In the genomic region with DNA sequence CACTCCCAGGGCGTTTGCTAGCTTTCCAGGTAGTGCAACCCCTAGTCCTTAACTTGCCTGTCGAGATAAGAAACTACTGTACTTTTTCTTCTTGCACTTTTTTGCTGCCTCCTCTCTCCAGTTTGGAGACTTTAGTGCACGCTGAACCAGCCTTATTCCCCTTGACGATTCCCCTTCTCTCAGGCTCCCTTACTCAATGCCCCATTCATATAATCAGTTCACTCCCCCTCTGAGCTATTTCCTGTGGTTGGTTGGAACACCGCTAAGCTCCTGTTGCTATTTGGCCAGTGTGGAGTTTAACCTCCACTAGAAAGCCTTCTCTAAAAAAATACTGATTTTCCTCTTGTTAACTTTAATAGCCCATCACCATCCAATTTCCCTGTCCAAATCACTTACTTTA, we compare ENCODE assay signal across 8 cellular contexts. TPM values are rescaled to one million over a fixed set of nuclear protein-coding genes. Genes with fewer than 3 reads are reported as not detected.
DNase-seq lines count a peak whose midpoint lies in the region; ATAC-seq and TF ChIP-seq lines count a peak whose summit lies in the region.

No MANE protein-coding gene starts in this region.

- no peak for TF ChIP-seq EP300 in suprapubic skin (IDR thresholded peaks at IDR 0.05)

- intact Hi-C loops in dendritic cell treated with granulocyte-macrophage colony-stimulating factor and Interleukin-4, amounts not matched to agents 40 ng/mL and 50 ng/mL, for 4 days (cut with micrococcal nuclease) = loop anchor here (5.0 kb wide), 2 partner anchors 45 to 50 kb away; partner anchors contain the start of gene DUSP16

- peak overlapping the region; percentile 86 for H3K4me3 ChIP-seq in HUES6 (ENCODE audit: low read depth, low read length)
- H3K4me3 ChIP-seq in RWPE2 (ENCODE audit: severe bottlenecking) = peak overlapping the region; percentile 68
- peak overlapping the region; percentile 74 to 92 (median 80) for H3K4me3 ChIP-seq in liver (ENCODE audit: low read depth in 1 of 3, low read length in 3 of 3)
- peak overlapping the region; percentile 64 for H3K4me3 ChIP-seq in suprapubic skin

- H3K9ac ChIP-seq in HUES6 (ENCODE audit: low read length) (peak overlapping the region; percentile 34), liver (ENCODE audit: low read depth in 1 of 2, low read length in 2 of 2) (peak overlapping the region; percentile 88 to 96)

- WGBS in liver = under 1% methylated on average over 5 of the region's 5 CpGs
- 2% methylated on average over 5 of the region's 5 CpGs for WGBS in suprapubic skin

- H3K9me3 ChIP-seq in HUES6 (ENCODE audit: control insufficient read depth, insufficient read depth, low read depth, low read length) (no peaks in the 10 kb centered on the region), RWPE2 (ENCODE audit: severe bottlenecking) (no peaks in the 10 kb centered on the region), liver (ENCODE audit: control insufficient read depth in 4 of 4, low read length in 3 of 4) (no peaks in the 10 kb centered on the region), suprapubic skin (no peaks in the 10 kb centered on the region)

- peak overlapping the region; percentile 95 for H3K4me3 Mint-ChIP-seq in dendritic cell treated with granulocyte-macrophage colony-stimulating factor and Interleukin-4, amounts not matched to agents 40 ng/mL and 50 ng/mL, for 4 days

- H3K27ac ChIP-seq in HUES6 (ENCODE audit: low read depth, low read length) (no peak overlapping the region), RWPE2 (ENCODE audit: poor library complexity, severe bottlenecking) (peak overlapping the region; percentile 61), liver (ENCODE audit: low read depth in 1 of 2, low read length in 2 of 2) (peak overlapping the region; percentile 95 to 98), suprapubic skin (peak overlapping the region; percentile 90)

- H3K4me1 ChIP-seq in HUES6 (ENCODE audit: control insufficient read depth, insufficient read depth, low read length) (peaks cover 5% of the 10 kb centered on the region; the same call in 1 of the 2 replicates), RWPE2 (ENCODE audit: insufficient read depth, poor library complexity, severe bottlenecking) (peaks cover 2% of the 10 kb centered on the region), liver (ENCODE audit: control insufficient read depth in 4 of 4, insufficient read depth in 4 of 4, low read length in 3 of 4) (peaks cover 6 to 18% (median 11%) of the 10 kb centered on the region in 4 donors), suprapubic skin (peaks cover 42% of the 10 kb centered on the region)

- TF ChIP-seq RAD21 in liver (IDR thresholded peaks at IDR 0.05) = no peak

- 0 out of 2 replicates have a peak, but pooled peaks cover 2% of the 10 kb centered on the region for H3K36me3 ChIP-seq in HUES6 (ENCODE audit: control insufficient read depth, insufficient read depth, low read length)
- H3K36me3 ChIP-seq in RWPE2 (ENCODE audit: low read depth) = no peaks in the 10 kb centered on the region
- no peaks in the 10 kb centered on the region for H3K36me3 ChIP-seq in liver (ENCODE audit: control insufficient read depth in 4 of 4, insufficient read depth in 3 of 4, low read depth in 1 of 4, low read length in 3 of 4)
- no peaks in the 10 kb centered on the region for H3K36me3 ChIP-seq in suprapubic skin

- H3K27me3 ChIP-seq in HUES6 (ENCODE audit: control insufficient read depth, insufficient read depth, low read length) (no peaks in the 10 kb centered on the region), RWPE2 (ENCODE audit: insufficient read depth, poor library complexity, severe bottlenecking) (no peaks in the 10 kb centered on the region), liver (ENCODE audit: control insufficient read depth in 4 of 4, insufficient read depth in 4 of 4, low read length in 3 of 4) (no peaks in the 10 kb centered on the region), suprapubic skin (no peaks in the 10 kb centered on the region)

- no peak for TF ChIP-seq POLR2A in suprapubic skin (IDR thresholded peaks at IDR 0.05)

- peak overlapping the region; percentile 98 for H3K27ac Mint-ChIP-seq in dendritic cell treated with granulocyte-macrophage colony-stimulating factor and Interleukin-4, amounts not matched to agents 40 ng/mL and 50 ng/mL, for 4 days

- TF ChIP-seq CTCF in RWPE2 (IDR thresholded peaks at IDR 0.05; ENCODE audit: poor library complexity, severe bottlenecking) (no peak), liver (IDR thresholded peaks at IDR 0.05; ENCODE audit: low read depth, low read length, missing input control) (no peak), suprapubic skin (IDR thresholded peaks at IDR 0.05) (no peak)

- no peaks in the 10 kb centered on the region for H3K9me3 Mint-ChIP-seq in dendritic cell treated with granulocyte-macrophage colony-stimulating factor and Interleukin-4, amounts not matched to agents 40 ng/mL and 50 ng/mL, for 4 days

- H3K36me3 Mint-ChIP-seq in dendritic cell treated with granulocyte-macrophage colony-stimulating factor and Interleukin-4, amounts not matched to agents 40 ng/mL and 50 ng/mL, for 4 days (ENCODE audit: low read depth) = peaks cover 59% of the 10 kb centered on the region

- DNase-seq in DMS53 treated with DMSO at 0.1 percent for 48 hours (lab: John Stamatoyannopoulos, UW; ENCODE audit: unreplicated experiment) (peak; percentile 60), RWPE2 (ENCODE audit: low spot score) (no peak), suprapubic skin (ENCODE audit: low spot score in 2 of 2) (no peak), amniotic stem cell (lab: John Stamatoyannopoulos, UW) (no peak)

- peaks cover 69% of the 10 kb centered on the region for H3K4me1 Mint-ChIP-seq in dendritic cell treated with granulocyte-macrophage colony-stimulating factor and Interleukin-4, amounts not matched to agents 40 ng/mL and 50 ng/mL, for 4 days (ENCODE audit: low read depth)

- no peaks in the 10 kb centered on the region for H3K27me3 Mint-ChIP-seq in dendritic cell treated with granulocyte-macrophage colony-stimulating factor and Interleukin-4, amounts not matched to agents 40 ng/mL and 50 ng/mL, for 4 days

- ATAC-seq in RWPE2 (ENCODE audit: low read depth) = peak; percentile 52
- no peak for ATAC-seq in GM21619 (IDR thresholded peaks at IDR 0.05; ENCODE audit: unreplicated experiment)

TF ChIP-seq in liver, 16 proteins besides CTCF, POLR2A, EP300 and RAD21:
- TF ChIP-seq HNF4A (conservative IDR thresholded peaks at IDR 0.05) (peak in 1 of 2 donors; percentile 42), HNF4G (IDR thresholded peaks at IDR 0.05) (no peak), SP1 (IDR thresholded peaks at IDR 0.05) (peak; percentile 53), ZBTB33 (IDR thresholded peaks at IDR 0.05) (no peak)
- TF ChIP-seq, protein P1, sequence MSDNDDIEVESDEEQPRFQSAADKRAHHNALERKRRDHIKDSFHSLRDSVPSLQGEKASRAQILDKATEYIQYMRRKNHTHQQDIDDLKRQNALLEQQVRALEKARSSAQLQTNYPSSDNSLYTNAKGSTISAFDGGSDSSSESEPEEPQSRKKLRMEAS (IDR thresholded peaks at IDR 0.05) = no peak
- TF ChIP-seq, protein P2, sequence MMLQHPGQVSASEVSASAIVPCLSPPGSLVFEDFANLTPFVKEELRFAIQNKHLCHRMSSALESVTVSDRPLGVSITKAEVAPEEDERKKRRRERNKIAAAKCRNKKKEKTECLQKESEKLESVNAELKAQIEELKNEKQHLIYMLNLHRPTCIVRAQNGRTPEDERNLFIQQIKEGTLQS (IDR thresholded peaks at IDR 0.05) = no peak
TF ChIP-seq in liver: peak in this region for 2.

RNA-seq across cellular contexts. Expression of gene CREBL2, which starts 0.7 kb away (rescaled TPM):
- total RNA-seq in liver (10 to 100 TPM; 16.1 to 27.4 TPM), suprapubic skin (10 to 100 TPM; 31.0 to 45.6 (median 41.2) TPM)
- 10 to 100 TPM; 14.6 to 21.8 TPM for polyA plus RNA-seq in liver

RNA-seq across cellular contexts. Expression of gene DUSP16, which starts 49.7 kb away (rescaled TPM):
- total RNA-seq in liver (10 to 100 TPM in 1 of 2 donors, 1 to 10 TPM in 1; 9.9 to 56.4 TPM), suprapubic skin (10 to 100 TPM; 20.3 to 33.2 (median 24.8) TPM)
- 10 to 100 TPM in 1 of 2 donors, 1 to 10 TPM in 1; 7.8 to 28.2 TPM for polyA plus RNA-seq in liver
